Comparison of ENCODE assay signal across 2 cellular contexts in genomic region chr7:137964824-137965545, GRCh38.
TF ChIP-seq lines count a peak whose summit lies in the region.

No MANE protein-coding gene starts in this region.

TF ChIP-seq in HepG2, 621 proteins besides CTCF, POLR2A, EP300 and RAD21:
- TF ChIP-seq HOXD1 (CRISPR knock-in tag; IDR thresholded peaks at IDR 0.05), result no peak
- TF ChIP-seq ZBTB38 (CRISPR knock-in tag; IDR thresholded peaks at IDR 0.05), result no peak
- TF ChIP-seq ZNF501 (CRISPR knock-in tag; IDR thresholded peaks at IDR 0.05), result no peak
- no peak for TF ChIP-seq ZNF343 (CRISPR knock-in tag; IDR thresholded peaks at IDR 0.05)
- no peak for TF ChIP-seq ZNF510 (CRISPR knock-in tag; IDR thresholded peaks at IDR 0.05; ENCODE audit: low read depth)
- no peak for TF ChIP-seq ZNF382 (CRISPR knock-in tag; IDR thresholded peaks at IDR 0.05; ENCODE audit: borderline replicate concordance)
- no peak for TF ChIP-seq ZNF124 (CRISPR knock-in tag; IDR thresholded peaks at IDR 0.05)
- no peak for TF ChIP-seq ZC3H4 (CRISPR knock-in tag; IDR thresholded peaks at IDR 0.05; ENCODE audit: borderline replicate concordance)
- no peak for TF ChIP-seq ZNF780A (CRISPR knock-in tag; IDR thresholded peaks at IDR 0.05)
- no peak for TF ChIP-seq SIN3B (IDR thresholded peaks at IDR 0.05; ENCODE audit: low read length)
- TF ChIP-seq ZNF335 (CRISPR knock-in tag; IDR thresholded peaks at IDR 0.05), result no peak
- no peak for TF ChIP-seq ZFP82 (CRISPR knock-in tag; IDR thresholded peaks at IDR 0.05; ENCODE audit: borderline replicate concordance)
- no peak for TF ChIP-seq PRMT3 (CRISPR knock-in tag; IDR thresholded peaks at IDR 0.05; ENCODE audit: borderline replicate concordance, low read depth)
- no peak for TF ChIP-seq RBAK (CRISPR knock-in tag; IDR thresholded peaks at IDR 0.05)
TF ChIP-seq in HepG2: peak in this region for 0.

TF ChIP-seq in endothelial cell of umbilical vein, 7 proteins besides CTCF, POLR2A, EP300 and RAD21:
- no peak for TF ChIP-seq JUN (IDR thresholded peaks at IDR 0.05; ENCODE audit: borderline replicate concordance, insufficient read depth, insufficient read length, low read depth)
- TF ChIP-seq FOS (IDR thresholded peaks at IDR 0.05; ENCODE audit: borderline replicate concordance, insufficient read depth, low read length), result no peak
- TF ChIP-seq EZH2 (IDR thresholded peaks at IDR 0.05; ENCODE audit: borderline replicate concordance, low read depth, low read length, severe bottlenecking), result no peak
- TF ChIP-seq, protein P1, sequence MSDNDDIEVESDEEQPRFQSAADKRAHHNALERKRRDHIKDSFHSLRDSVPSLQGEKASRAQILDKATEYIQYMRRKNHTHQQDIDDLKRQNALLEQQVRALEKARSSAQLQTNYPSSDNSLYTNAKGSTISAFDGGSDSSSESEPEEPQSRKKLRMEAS (IDR thresholded peaks at IDR 0.05; ENCODE audit: insufficient read depth, insufficient read length), result no peak
- TF ChIP-seq GATA2 (IDR thresholded peaks at IDR 0.05; ENCODE audit: insufficient read depth, insufficient read length, low read depth, low read length), result no peak
- TF ChIP-seq MYC (IDR thresholded peaks at IDR 0.05; ENCODE audit: low read depth, low read length), result no peak
- no peak for TF ChIP-seq POLR2AphosphoS5 (IDR thresholded peaks at IDR 0.05; ENCODE audit: insufficient read depth, low read depth, low read length)
TF ChIP-seq in endothelial cell of umbilical vein: peak in this region for 0.
